Comparison of ENCODE assay signal across 12 cellular contexts in genomic region chr6:53282741-53283140, GRCh38.
A peak's percentile ranks its signal among the peaks of the same experiment; 100 is the strongest.
DNase-seq lines count a peak whose midpoint lies in the region; ATAC-seq and TF ChIP-seq lines count a peak whose summit lies in the region.
"Had no signal": no experiment of that assay in that cellular context is flagged by ENCODE, and none has a peak within 500 bp of the region (broad histone marks: within the 10 kb centered on the region; RNA-seq: fewer than 3 reads in every experiment).

No MANE protein-coding gene starts in this region.

- H3K4me1 ChIP-seq in naive thymus-derived CD4-positive, alpha-beta T cell (ENCODE audit: control insufficient read depth in 2 of 2, insufficient read depth in 2 of 2, low read length in 2 of 2) = peaks cover 0 to 21% of the 10 kb centered on the region in 2 donors

- intact Hi-C loops in naive thymus-derived CD4-positive, alpha-beta T cell (cut with micrococcal nuclease) = loop anchor here in 1 of 2 donors (2.0 kb wide), 1 partner anchor 16 kb away; no protein-coding TSS in a partner anchor

- TF ChIP-seq CTCF in brain microvascular endothelial cell (IDR thresholded peaks at IDR 0.05; ENCODE audit: low read depth, low read length, missing control alignments) = no peak

- no peaks in the 10 kb centered on the region for H3K27me3 Mint-ChIP-seq in naive thymus-derived CD4-positive, alpha-beta T cell

- H3K4me1 Mint-ChIP-seq in naive thymus-derived CD4-positive, alpha-beta T cell = peaks cover 15 to 49% (median 26%) of the 10 kb centered on the region in 7 donors

- H3K27ac Mint-ChIP-seq in naive thymus-derived CD4-positive, alpha-beta T cell = no peak overlapping the region

- in situ Hi-C loops in brain microvascular endothelial cell (cut with HindIII; ENCODE audit: low pct_ligation_motif_present, low sequenced_read_pairs) = no loop called here

- H3K9me3 Mint-ChIP-seq in naive thymus-derived CD4-positive, alpha-beta T cell = no peaks in the 10 kb centered on the region

- peak; percentile 20 for DNase-seq in NCI-H69 (lab: John Stamatoyannopoulos, UW)
- DNase-seq in brain microvascular endothelial cell = peak; percentile 39
- DNase-seq in left kidney (ENCODE audit: low read depth, low spot score) = peak; percentile 18
- peak; percentile 60 for DNase-seq in superior temporal gyrus (ENCODE audit: extremely low spot score)
- no peak for DNase-seq in middle frontal gyrus (ENCODE audit: extremely low spot score, low spot score)
- no peak for DNase-seq in naive thymus-derived CD4-positive, alpha-beta T cell
- DNase-seq: KG1, NCI-H1694 treated with DMSO at 0.1 percent for 48 hours, NCI-H82, SK-N-SH, stomach had no signal

- POLR2A ChIA-PET in naive thymus-derived CD4-positive, alpha-beta T cell (lab: Charles Lee) = interaction anchor here (0.6 to 1.7 kb wide), 2 partner anchors 19 to 78 kb away, joined by 3 to 5 read pairs; no protein-coding TSS in a partner anchor

- H3K4me3 Mint-ChIP-seq in naive thymus-derived CD4-positive, alpha-beta T cell = no peak overlapping the region

- CTCF ChIA-PET in naive thymus-derived CD4-positive, alpha-beta T cell (lab: Charles Lee) = interaction anchor here (1.2 kb wide), 1 partner anchor 110 kb away, joined by 3 read pairs; no protein-coding TSS in a partner anchor

- H3K36me3 Mint-ChIP-seq in naive thymus-derived CD4-positive, alpha-beta T cell = peaks cover 18 to 54% (median 20%) of the 10 kb centered on the region in 5 donors

- ATAC-seq in naive thymus-derived CD4-positive, alpha-beta T cell = no peak
- no peak for ATAC-seq in GM21381 (IDR thresholded peaks at IDR 0.05; ENCODE audit: unreplicated experiment)

- peaks cover 4% of the 10 kb centered on the region for H3K36me3 ChIP-seq in brain microvascular endothelial cell (replicated peaks)
- H3K36me3 ChIP-seq in naive thymus-derived CD4-positive, alpha-beta T cell (ENCODE audit: control insufficient read depth in 2 of 3, insufficient read depth in 3 of 3, low read length in 3 of 3) = peaks cover 0 to 12% (median 0%) of the 10 kb centered on the region in 3 experiments

- H3K4me3 ChIP-seq in brain microvascular endothelial cell (ENCODE audit: low read depth, low read length) = no peak overlapping the region
- H3K4me3 ChIP-seq in naive thymus-derived CD4-positive, alpha-beta T cell (ENCODE audit: low read length) = no peak overlapping the region
- H3K4me3 ChIP-seq: stomach had no signal

- H3K27ac ChIP-seq in brain microvascular endothelial cell = peak overlapping the region; percentile 10
- no peak overlapping the region for H3K27ac ChIP-seq in naive thymus-derived CD4-positive, alpha-beta T cell (ENCODE audit: low read depth, low read length)
- H3K27ac ChIP-seq: stomach had no signal

- no peaks in the 10 kb centered on the region for H3K9me3 ChIP-seq in naive thymus-derived CD4-positive, alpha-beta T cell (ENCODE audit: control insufficient read depth in 2 of 3, low read length in 3 of 3)
- H3K9me3 ChIP-seq: SK-N-SH, stomach had no signal

- no peaks in the 10 kb centered on the region for H3K27me3 ChIP-seq in brain microvascular endothelial cell (replicated peaks)
- H3K27me3 ChIP-seq in naive thymus-derived CD4-positive, alpha-beta T cell (ENCODE audit: control insufficient read depth in 2 of 2, insufficient read depth in 2 of 2, low read length in 2 of 2) = no peaks in the 10 kb centered on the region
- H3K27me3 ChIP-seq: stomach had no signal

Comparison
In these comparisons a context has a peak if more than half of its experiments do, and no peak if none do; other contexts are left out.
1. DNase-seq: peak in NCI-H69 (single experiment), brain microvascular endothelial cell (single experiment), left kidney (single experiment) and superior temporal gyrus (single experiment); none in middle frontal gyrus (single experiment) and naive thymus-derived CD4-positive, alpha-beta T cell (0 of 9).